Comparison of ENCODE assay signal across 6 cellular contexts in genomic region chr1:19675797-19676196, GRCh38. TPM values are rescaled to one million over a fixed set of nuclear protein-coding genes. Genes with fewer than 3 reads are reported as not detected.
"Had no signal": no experiment of that assay in that cellular context is flagged by ENCODE, and none has a peak within 500 bp of the region (broad histone marks: within the 10 kb centered on the region; RNA-seq: fewer than 3 reads in every experiment).

No MANE protein-coding gene starts in this region.

- H3K4me1 Mint-ChIP-seq: IgD-negative memory B cell had no signal

- H2AFZ ChIP-seq: GM23338 had no signal

- H3K27ac Mint-ChIP-seq: GM23338, H9, IgD-negative memory B cell had no signal

- H3K9me3 Mint-ChIP-seq: GM23338, H9, IgD-negative memory B cell had no signal

- H3K4me3 ChIP-seq: GM23338 had no signal

- H3K27ac ChIP-seq: HL-60 had no signal

- H3K36me3 Mint-ChIP-seq: IgD-negative memory B cell had no signal

- H3K4me3 Mint-ChIP-seq: GM23338, H9, IgD-negative memory B cell had no signal

- H3K4me2 ChIP-seq: GM23338 had no signal

RNA-seq across cellular contexts. Expression of gene HTR6, which starts 11.1 kb away (rescaled TPM):
- total RNA-seq: HT1080 had no signal
- polyA plus RNA-seq: HepG2, IgD-negative memory B cell had no signal
